Comparison of ENCODE assay signal across 1 cellular context in genomic region chr19:40510526-40511115, GRCh38.
TF ChIP-seq lines count a peak whose summit lies in the region.

No MANE protein-coding gene starts in this region.

TF ChIP-seq in IMR-90, 13 proteins besides CTCF, POLR2A, EP300 and RAD21 (continued from another document):
- TF ChIP-seq USF2 (IDR thresholded peaks at IDR 0.05; ENCODE audit: low read depth, low read length) (no peak), NFE2L2 (IDR thresholded peaks at IDR 0.05; ENCODE audit: low read depth, low read length) (no peak), CEBPB (IDR thresholded peaks at IDR 0.05; ENCODE audit: low read depth, low read length) (no peak), ELK1 (IDR thresholded peaks at IDR 0.05; ENCODE audit: borderline replicate concordance, low read depth, low read length) (no peak), CHD1 (IDR thresholded peaks at IDR 0.05; ENCODE audit: low read depth, low read length) (no peak), SMC3 (IDR thresholded peaks at IDR 0.05; ENCODE audit: low read depth, low read length) (no peak), RCOR1 (IDR thresholded peaks at IDR 0.05; ENCODE audit: insufficient replicate concordance, low read length) (no peak), MAZ (IDR thresholded peaks at IDR 0.05; ENCODE audit: borderline replicate concordance, low read depth, low read length) (no peak), MAFK (IDR thresholded peaks at IDR 0.05; ENCODE audit: low read depth, low read length) (no peak), RFX5 (IDR thresholded peaks at IDR 0.05; ENCODE audit: low read depth, low read length) (no peak)
TF ChIP-seq in IMR-90: peak in this region for 0.
